ENCODE assay signal across 14 cellular contexts in genomic region chr3:154428369-154429206, GRCh38. TPM values are rescaled to one million over a fixed set of nuclear protein-coding genes. Genes with fewer than 3 reads are reported as not detected.
DNase-seq lines count a peak whose midpoint lies in the region; ATAC-seq and TF ChIP-seq lines count a peak whose summit lies in the region.
"Had no signal": no experiment of that assay in that cellular context is flagged by ENCODE, and none has a peak within 500 bp of the region (broad histone marks: within the 10 kb centered on the region; RNA-seq: fewer than 3 reads in every experiment).

No MANE protein-coding gene starts in this region.

- no peaks in the 10 kb centered on the region for H3K4me1 ChIP-seq in breast epithelium
- peaks cover 10% of the 10 kb centered on the region for H3K4me1 ChIP-seq in lower lobe of right lung
- peaks cover 0 to 6% of the 10 kb centered on the region in 2 donors for H3K4me1 ChIP-seq in thoracic aorta (ENCODE audit: control insufficient read depth in 1 of 2, low read depth in 2 of 2)

- ATAC-seq in lower lobe of right lung = peak; percentile 29 to 63
- no peak for ATAC-seq in thoracic aorta (ENCODE audit: insufficient number of reproducible peaks, low FRiP score, low read depth)
- no peak for ATAC-seq in HG03571 (IDR thresholded peaks at IDR 0.05; ENCODE audit: unreplicated experiment)
- ATAC-seq: HCT116 had no signal

- no peak for TF ChIP-seq CTCF in breast epithelium (IDR thresholded peaks at IDR 0.05)
- TF ChIP-seq CTCF in lower lobe of right lung (IDR thresholded peaks at IDR 0.05) = no peak
- no peak for TF ChIP-seq CTCF in thoracic aorta (IDR thresholded peaks at IDR 0.05)

- no peak for TF ChIP-seq POLR2A in breast epithelium (IDR thresholded peaks at IDR 0.05)

- intact Hi-C loops in breast epithelium (cut with DNase I; ENCODE audit: low total_unique reads) = no loop called here
- intact Hi-C loops in lower lobe of right lung (cut with DNase I) = no loop called here

- peak; percentile 3 for DNase-seq in NCI-H345 (lab: John Stamatoyannopoulos, UW)
- no peak for DNase-seq in NCI-H345 treated with DMSO at 0.1 percent for 48 hours (lab: John Stamatoyannopoulos, UW; ENCODE audit: unreplicated experiment)
- DNase-seq in breast epithelium (ENCODE audit: low spot score in 2 of 2) = no peak
- no peak for DNase-seq in lower lobe of right lung
- no peak for DNase-seq in thoracic aorta (ENCODE audit: low spot score)
- DNase-seq in NOMO-1 (lab: John Stamatoyannopoulos, UW; ENCODE audit: unreplicated experiment in 2 of 2) = no peak
- no peak for DNase-seq in inferior parietal cortex (ENCODE audit: extremely low spot score)
- DNase-seq: activated T-cell treated with anti-CD3 and anti-CD28 coated beads, Interleukin-2, amount 50 U/mL, for 1 hour; erythroblast had no signal

- H3K27me3 ChIP-seq in breast epithelium = peaks cover 0 to 16% of the 10 kb centered on the region in 2 donors
- peaks cover 24% of the 10 kb centered on the region for H3K27me3 ChIP-seq in lower lobe of right lung (ENCODE audit: low read depth)
- no peaks in the 10 kb centered on the region for H3K27me3 ChIP-seq in thoracic aorta (replicated peaks; ENCODE audit: insufficient read depth)

- H3K4me3 ChIP-seq in breast epithelium (peak overlapping the region; percentile 10 to 61 (median 40)), lower lobe of right lung (peak overlapping the region; percentile 32), thoracic aorta (peak overlapping the region; percentile 21)

- H3K36me3 ChIP-seq in breast epithelium (no peaks in the 10 kb centered on the region), lower lobe of right lung (no peaks in the 10 kb centered on the region), thoracic aorta (no peaks in the 10 kb centered on the region)

- H3K9me3 ChIP-seq in breast epithelium (no peaks in the 10 kb centered on the region), lower lobe of right lung (no peaks in the 10 kb centered on the region), thoracic aorta (no peaks in the 10 kb centered on the region)

- H3K27ac ChIP-seq in breast epithelium (no peak overlapping the region), lower lobe of right lung (no peak overlapping the region), thoracic aorta (no peak overlapping the region)
- H3K27ac ChIP-seq: KMS-11 had no signal

RNA-seq across cellular contexts. Expression of gene GPR149, which starts 1.4 kb away (rescaled TPM):
- total RNA-seq in breast epithelium = not detected
- total RNA-seq in lower lobe of right lung = not detected
- total RNA-seq in thoracic aorta = not detected
- total RNA-seq: B cell, SK-MEL-5 had no signal

Comparison
In these comparisons a context has a peak if more than half of its experiments do, and no peak if none do; other contexts are left out.
1. ATAC-seq: peak in lower lobe of right lung (2 of 2); none in thoracic aorta (single experiment) and HG03571 (single experiment).
2. Peak in every context shown above with its lines, with median percentiles within 50 percentile points of each other: H3K4me3 ChIP-seq.